29 cellular contexts compared by ENCODE assay signal in the genomic region with DNA sequence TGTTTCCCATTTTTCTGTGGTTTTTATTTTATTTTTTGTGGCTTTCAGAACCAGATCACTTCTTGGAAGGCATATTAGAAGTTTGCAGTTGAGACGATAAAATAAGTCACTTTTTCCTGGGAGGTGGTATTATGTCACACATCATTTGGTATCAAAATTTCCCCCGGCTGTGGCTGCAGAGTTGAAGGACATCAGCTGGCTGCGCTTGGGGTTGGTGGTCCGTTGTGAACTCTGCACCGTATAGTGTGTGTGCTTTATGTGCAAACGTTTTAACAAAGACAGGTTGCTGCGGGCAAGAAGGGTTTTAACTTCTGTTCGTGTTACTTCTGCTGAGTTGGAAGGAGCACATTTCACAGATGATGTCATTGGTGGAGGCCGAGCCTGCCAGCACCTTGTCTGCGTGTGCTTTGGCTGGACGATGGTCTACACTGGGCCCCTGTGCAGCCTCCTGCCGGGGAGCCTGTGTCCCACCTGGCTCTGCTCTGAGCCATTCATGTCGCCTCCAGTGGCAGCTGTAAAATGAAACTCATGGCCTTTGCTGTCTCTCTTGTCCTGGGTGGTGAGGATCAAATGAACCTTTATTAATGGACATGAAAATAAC. TPM values are rescaled to one million over a fixed set of nuclear protein-coding genes. Genes with fewer than 3 reads are reported as not detected.
DNase-seq lines count a peak whose midpoint lies in the region; TF ChIP-seq lines count a peak whose summit lies in the region.
"Had no signal": no experiment of that assay in that cellular context is flagged by ENCODE, and none has a peak within 500 bp of the region (broad histone marks: within the 10 kb centered on the region; RNA-seq: fewer than 3 reads in every experiment).

No MANE protein-coding gene starts in this region.

- TF ChIP-seq CTCF in HEK293 (tag by site-specific recombination; IDR thresholded peaks at IDR 0.05), result no peak
- no peak for TF ChIP-seq CTCF in coronary artery (IDR thresholded peaks at IDR 0.05)
- no peak for TF ChIP-seq CTCF in osteoblast (IDR thresholded peaks at IDR 0.05; ENCODE audit: extremely low read depth, low read depth, low read length)
- no peak for TF ChIP-seq CTCF in A673 (conservative IDR thresholded peaks at IDR 0.05; ENCODE audit: low read depth, low read length)

- POLR2A ChIA-PET in HEK293 (lab: Yijun Ruan, JAX) (no interaction called here), A673 (lab: Charles Lee; ENCODE audit: low non-redundant PET) (no interaction called here)

- BruUV-seq in A673 (replicated peaks; lab: Mats Ljungman, UMichigan), result no TSS peak

- DNase-seq in NCI-H146 (lab: John Stamatoyannopoulos, UW) (peak; percentile 39), NCI-H146 treated with DMSO at 0.1 percent for 48 hours (lab: John Stamatoyannopoulos, UW; ENCODE audit: unreplicated experiment) (no peak), coronary artery (ENCODE audit: low spot score) (peak; percentile 47), osteoblast (ENCODE audit: insufficient read length, low spot score, missing footprints) (peak; percentile 81), A673 (ENCODE audit: low spot score) (no peak), DMS53 treated with DMSO at 0.1 percent for 48 hours (lab: John Stamatoyannopoulos, UW; ENCODE audit: unreplicated experiment) (no peak), SJCRH30 (no peak)
- DNase-seq: 8988T; activated CD4-positive, alpha-beta T cell treated with anti-CD3 and anti-CD28 coated beads, Interleukin-2, amount 50 U/mL, for 1 hour; activated gamma-delta T cell; activated naive CD8-positive, alpha-beta T cell treated with anti-CD3 and anti-CD28 coated beads, Interleukin-2, amount 50 U/mL, for 24 hours; AML-193; brain microvascular endothelial cell; CD8-positive, alpha-beta memory T cell; colonic mucosa; DMS153; esophagus squamous epithelium; HCEC 1CT; midbrain; MM.1S; NCI-H1694; stimulated activated CD4-positive, alpha-beta T cell treated with anti-CD3 and anti-CD28 coated beads, Interleukin-2, amount 100 ng/mL, for 48 hours; stimulated activated naive CD4-positive, alpha-beta T cell treated with Interleukin-2 at 50 U/mL for 16 hours; WERI-Rb-1 had no signal

- H3K4me3 ChIP-seq in HEK293 (ENCODE audit: low read depth, low read length), result no peak overlapping the region
- no peak overlapping the region for H3K4me3 ChIP-seq in coronary artery
- H3K4me3 ChIP-seq in osteoblast (ENCODE audit: insufficient read depth, low read length), result no peak overlapping the region
- no peak overlapping the region for H3K4me3 ChIP-seq in A673 (ENCODE audit: low read depth, low read length, poor library complexity, severe bottlenecking)
- H3K4me3 ChIP-seq in SJCRH30, result no peak overlapping the region
- H3K4me3 ChIP-seq: colonic mucosa, esophagus squamous epithelium, prostate gland, smooth muscle cell, tibial artery had no signal

- H3K4me2 ChIP-seq in osteoblast (ENCODE audit: insufficient read depth, low read length), result no peak overlapping the region
- H3K4me2 ChIP-seq: smooth muscle cell had no signal

- H3K27ac ChIP-seq in HEK293 (ENCODE audit: extremely low read depth, low read depth, low read length) (no peak overlapping the region), coronary artery (no peak overlapping the region), osteoblast (ENCODE audit: low read depth, low read length) (no peak overlapping the region), A673 (ENCODE audit: low read depth, low read length, poor library complexity, severe bottlenecking) (no peak overlapping the region), SJCRH30 (no peak overlapping the region)
- H3K27ac ChIP-seq: brain microvascular endothelial cell, colonic mucosa, esophagus squamous epithelium, prostate gland, RWPE1, tibial artery, WERI-Rb-1 had no signal

- H3K4me1 ChIP-seq in HEK293 (ENCODE audit: control insufficient read depth, insufficient read depth, low read length), result peaks cover 7% of the 10 kb centered on the region
- H3K4me1 ChIP-seq in osteoblast (ENCODE audit: insufficient read depth, low read length), result no peaks in the 10 kb centered on the region
- no peaks in the 10 kb centered on the region for H3K4me1 ChIP-seq in A673 (ENCODE audit: insufficient read depth, low read length, poor library complexity, severe bottlenecking)
- 0 out of 2 replicates have a peak, but pooled peaks cover 2% of the 10 kb centered on the region for H3K4me1 ChIP-seq in SJCRH30
- H3K4me1 ChIP-seq: colonic mucosa, prostate gland, tibial artery had no signal

- H2AFZ ChIP-seq in osteoblast (ENCODE audit: low read length), result no peak overlapping the region

- H3K27me3 ChIP-seq in osteoblast (ENCODE audit: insufficient read depth, low read length), result no peaks in the 10 kb centered on the region
- H3K27me3 ChIP-seq in A673 (replicated peaks; ENCODE audit: insufficient read depth, low read depth, low read length, poor library complexity), result no peaks in the 10 kb centered on the region
- H3K27me3 ChIP-seq in SJCRH30, result no peaks in the 10 kb centered on the region
- H3K27me3 ChIP-seq: brain microvascular endothelial cell, colonic mucosa, esophagus squamous epithelium, tibial artery had no signal

- no peaks in the 10 kb centered on the region for H3K36me3 ChIP-seq in HEK293 (ENCODE audit: control insufficient read depth in 2 of 2, insufficient read depth in 1 of 2, low read length in 2 of 2)
- H3K36me3 ChIP-seq in osteoblast (ENCODE audit: insufficient read depth, low read length), result no peaks in the 10 kb centered on the region
- no peaks in the 10 kb centered on the region for H3K36me3 ChIP-seq in A673 (ENCODE audit: insufficient read depth, low read length, poor library complexity, severe bottlenecking)
- no peaks in the 10 kb centered on the region for H3K36me3 ChIP-seq in SJCRH30
- H3K36me3 ChIP-seq: brain microvascular endothelial cell, colonic mucosa, esophagus squamous epithelium, prostate gland had no signal

- H3K9me3 ChIP-seq in HEK293 (ENCODE audit: control insufficient read depth, insufficient read depth, low read depth, low read length) (no peaks in the 10 kb centered on the region), osteoblast (ENCODE audit: low read depth, low read length) (no peaks in the 10 kb centered on the region), A673 (ENCODE audit: low read depth, low read length, poor library complexity, severe bottlenecking) (no peaks in the 10 kb centered on the region), SJCRH30 (replicated peaks) (no peaks in the 10 kb centered on the region)
- H3K9me3 ChIP-seq: colonic mucosa, esophagus squamous epithelium, prostate gland, tibial artery had no signal

- intact Hi-C loops in A673 (cut with micrococcal nuclease; ENCODE audit: unreplicated experiment), result no loop called here

- CTCF ChIA-PET in HEK293 (lab: Yijun Ruan, JAX), result no interaction called here
- CTCF ChIA-PET in A673 (lab: Charles Lee), result no interaction called here

- H3K79me2 ChIP-seq in osteoblast (ENCODE audit: insufficient read depth, low read length), result peaks cover 2% of the 10 kb centered on the region

- H4K20me1 ChIP-seq in osteoblast (ENCODE audit: insufficient read depth, low read length), result peaks cover 7% of the 10 kb centered on the region

TF ChIP-seq in HEK293, 187 proteins besides CTCF, POLR2A, EP300 and RAD21:
- TF ChIP-seq ATF2 (tag by site-specific recombination; IDR thresholded peaks at IDR 0.05; ENCODE audit: low read depth), result peak; percentile 86
- 0 out of 2 replicates have a peak, but pooled peaks have one; percentile 21 for TF ChIP-seq ZIC2 (tag by site-specific recombination; IDR thresholded peaks at IDR 0.05)
- no peak for TF ChIP-seq ZNF112 (tag by site-specific recombination; IDR thresholded peaks at IDR 0.05)
- TF ChIP-seq ZNF629 (tag by site-specific recombination; IDR thresholded peaks at IDR 0.05), result peak; percentile 66; the same call in 1 of the 2 replicates
- TF ChIP-seq ZNF416 (tag by site-specific recombination; IDR thresholded peaks at IDR 0.05), result no peak
- peak; percentile 90 for TF ChIP-seq ZNF600 (tag by site-specific recombination; IDR thresholded peaks at IDR 0.05)

RNA-seq across cellular contexts. Expression of gene ATP11A, which starts 9.6 kb away (rescaled TPM):
- total RNA-seq in osteoblast (7.6 and 7.7 TPM in 2 replicates), A673 (2021) (9.4 and 11.8 TPM in 2 replicates)
- total RNA-seq in SJCRH30 (2014; rRNA removed; shearing (Covaris generic)), result 13.1 and 14.2 TPM in 2 replicates

Comparison
In these comparisons a context has a peak if more than half of its experiments do, and no peak if none do; other contexts are left out.
1. DNase-seq: peak in NCI-H146 (single experiment), coronary artery (single experiment) and osteoblast (single experiment); none in NCI-H146 treated with DMSO at 0.1 percent for 48 hours (single experiment), A673 (single experiment), DMS53 treated with DMSO at 0.1 percent for 48 hours (single experiment) and SJCRH30 (0 of 2).